8 cellular contexts compared by ENCODE assay signal in the genomic region with DNA sequence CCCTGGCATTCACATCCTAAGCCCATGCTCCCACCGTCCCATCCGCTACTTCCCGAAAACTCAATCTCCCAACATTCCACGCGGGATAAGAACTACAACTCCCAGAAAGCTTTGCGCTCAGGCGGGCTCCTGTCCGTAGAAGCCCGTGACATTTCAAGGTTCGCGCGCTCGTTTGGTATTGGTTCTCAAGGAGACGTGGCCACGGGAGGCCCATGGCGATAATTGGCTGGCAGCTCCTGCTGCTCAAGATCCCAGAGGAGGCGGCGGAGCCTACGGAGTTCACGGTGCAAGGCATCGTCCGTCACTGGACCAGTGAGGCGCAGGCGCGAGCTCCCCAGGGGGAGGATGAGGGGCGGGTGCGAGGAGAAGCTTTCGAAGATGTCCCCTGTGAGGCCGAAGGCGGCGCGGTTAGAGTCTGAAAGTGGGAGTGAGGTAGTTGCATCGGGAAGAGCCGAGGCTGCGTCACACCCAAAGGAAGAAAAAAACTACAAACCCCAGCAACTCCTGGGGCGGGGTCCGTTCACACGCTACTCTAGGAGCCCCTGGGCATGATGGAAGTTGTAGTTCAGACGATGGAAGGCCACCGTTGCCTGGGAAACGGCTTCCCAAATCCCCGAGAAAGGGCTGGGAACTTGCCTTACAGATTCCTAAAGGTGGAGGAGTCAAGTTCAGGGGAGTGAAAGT. TPM values are rescaled to one million over a fixed set of nuclear protein-coding genes. Genes with fewer than 3 reads are reported as not detected.
DNase-seq lines count a peak whose midpoint lies in the region; ATAC-seq, FAIRE-seq and TF ChIP-seq lines count a peak whose summit lies in the region.

No MANE protein-coding gene starts in this region.

- intact Hi-C loops in Right ventricle myocardium inferior (cut with DNase I) (no loop called here), pancreas (cut with DNase I) (no loop called here), tibial artery (cut with DNase I; ENCODE audit: low total_unique reads) (no loop called here)

- peak; percentile 96 for FAIRE-seq in pancreas (lab: Jason Lieb, UNC)

- H3K9me3 ChIP-seq in pancreas (no peaks in the 10 kb centered on the region), tibial artery (no peaks in the 10 kb centered on the region)

- TF ChIP-seq CTCF in pancreas (IDR thresholded peaks at IDR 0.05) (no peak), tibial artery (IDR thresholded peaks at IDR 0.05) (no peak)

- H3K36me3 ChIP-seq in pancreas (no peaks in the 10 kb centered on the region), tibial artery (no peaks in the 10 kb centered on the region)

- H3K4me3 ChIP-seq in pancreas: peak overlapping the region; percentile 33 to 52 (median 36)
- H3K4me3 ChIP-seq in tibial artery: peak overlapping the region; percentile 54 to 57

- peak; percentile 98 for DNase-seq in GM03348 (ENCODE audit: low spot score)
- peak; percentile 91 for DNase-seq in HEK293T (ENCODE audit: extremely low spot score)
- peak; percentile 98 for DNase-seq in NAMALWA (ENCODE audit: low spot score)
- peak; percentile 17 for DNase-seq in SK-MEL-5 (ENCODE audit: low read depth, low spot score)
- DNase-seq in activated naive CD4-positive, alpha-beta T cell treated with anti-CD3 and anti-CD28 coated beads, Interleukin-2, amount 50 U/mL, for 16 hours: peak; percentile 92
- DNase-seq in Right ventricle myocardium inferior (ENCODE audit: missing footprints): peak; percentile 99
- peak; percentile 90 to 100 (median 98) for DNase-seq in pancreas
- DNase-seq in tibial artery: peak; percentile 99 to 100

- WGBS in pancreas, 2 donors: 4 to 6% methylated on average over 42 of the region's 42 CpGs

- no peaks in the 10 kb centered on the region for H3K4me1 ChIP-seq in pancreas
- peaks cover 0 to 48% (median 30%) of the 10 kb centered on the region in 4 donors for H3K4me1 ChIP-seq in tibial artery

- no peaks in the 10 kb centered on the region for H3K27me3 ChIP-seq in pancreas
- H3K27me3 ChIP-seq in tibial artery: no peaks in the 10 kb centered on the region

- ATAC-seq in Right ventricle myocardium inferior (peak; percentile 88), pancreas (peak; percentile 88 to 94 (median 90))

- H3K27ac ChIP-seq in pancreas (peak overlapping the region; percentile 57 to 78 (median 68)), tibial artery (peak overlapping the region; percentile 82 to 91)

- POLR2A ChIA-PET in HEK293T (lab: Yijun Ruan, JAX): interaction anchor here (0.7 to 2.7 kb wide), 18 partner anchors 8 to 151 kb away, joined by 3 to 17 read pairs (median 3); partner anchors contain the start of genes BCAT2, CA11, IZUMO1 and PPP1R15A

- CTCF ChIA-PET in HEK293T (lab: Yijun Ruan, JAX): interaction anchor here (0.7 to 0.8 kb wide), 2 partner anchors 9 to 75 kb away, joined by 3 to 4 read pairs; partner anchors contain the start of gene CA11

- in situ Hi-C loops in SK-MEL-5 (cut with HindIII; ENCODE audit: low pct_unique_long_range_greater_than_20kb, low sequenced_read_pairs): no loop called here

TF ChIP-seq in HEK293T, 16 proteins besides CTCF, POLR2A, EP300 and RAD21:
- TF ChIP-seq ARNT (IDR thresholded peaks at IDR 0.05): no peak
- peak; percentile 79 for TF ChIP-seq L3MBTL2 (conservative IDR thresholded peaks at IDR 0.05)
- no peak for TF ChIP-seq SP1 (IDR thresholded peaks at IDR 0.05)
- no peak for TF ChIP-seq NFRKB (IDR thresholded peaks at IDR 0.05)
- TF ChIP-seq TARDBP (IDR thresholded peaks at IDR 0.05): no peak
- peak; percentile 87 for TF ChIP-seq SUZ12 (IDR thresholded peaks at IDR 0.05)
- no peak for TF ChIP-seq ZNF384 (IDR thresholded peaks at IDR 0.05)
- TF ChIP-seq FOXM1 (IDR thresholded peaks at IDR 0.05; ENCODE audit: borderline replicate concordance): no peak
- TF ChIP-seq LEF1 (IDR thresholded peaks at IDR 0.05; ENCODE audit: borderline replicate concordance): no peak
- no peak for TF ChIP-seq HDGF (IDR thresholded peaks at IDR 0.05; ENCODE audit: borderline replicate concordance)
- no peak for TF ChIP-seq BHLHE40 (IDR thresholded peaks at IDR 0.05; ENCODE audit: borderline replicate concordance)
- TF ChIP-seq FOXK2 (IDR thresholded peaks at IDR 0.05): no peak
- peak; percentile 34; the same call in 1 of the 2 replicates for TF ChIP-seq ELF4 (IDR thresholded peaks at IDR 0.05)
- TF ChIP-seq, protein P1, sequence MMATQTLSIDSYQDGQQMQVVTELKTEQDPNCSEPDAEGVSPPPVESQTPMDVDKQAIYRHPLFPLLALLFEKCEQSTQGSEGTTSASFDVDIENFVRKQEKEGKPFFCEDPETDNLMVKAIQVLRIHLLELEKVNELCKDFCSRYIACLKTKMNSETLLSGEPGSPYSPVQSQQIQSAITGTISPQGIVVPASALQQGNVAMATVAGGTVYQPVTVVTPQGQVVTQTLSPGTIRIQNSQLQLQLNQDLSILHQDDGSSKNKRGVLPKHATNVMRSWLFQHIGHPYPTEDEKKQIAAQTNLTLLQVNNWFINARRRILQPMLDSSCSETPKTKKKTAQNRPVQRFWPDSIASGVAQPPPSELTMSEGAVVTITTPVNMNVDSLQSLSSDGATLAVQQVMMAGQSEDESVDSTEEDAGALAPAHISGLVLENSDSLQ (IDR thresholded peaks at IDR 0.05): peak; percentile 97
- TF ChIP-seq FOXA1 (IDR thresholded peaks at IDR 0.05): no peak
- no peak for TF ChIP-seq CTBP1 (IDR thresholded peaks at IDR 0.05; ENCODE audit: borderline replicate concordance)

RNA-seq across cellular contexts. Expression of gene MAMSTR, which starts 1.2 kb away (rescaled TPM):
- total RNA-seq in SK-MEL-5 (2014; rRNA removed; shearing (Covaris generic)): 0.35 and 0.50 TPM in 2 replicates
- polyA plus RNA-seq in SK-MEL-5 (2015; cell fraction: cytosol; rRNA removed): 0.14 and 0.30 TPM in 2 replicates
- polyA plus RNA-seq in SK-MEL-5 (2015; cell fraction: nucleus; rRNA removed): 0.26 and 2.0 TPM in 2 replicates
- 4.2 TPM for total RNA-seq in Right ventricle myocardium inferior
- 1 to 10 TPM in 2 of 6 donors, under 1 TPM in 4; 0.51 to 2.6 (median 0.84) TPM for total RNA-seq in pancreas
- 1 to 10 TPM; 1.5 to 2.3 TPM for polyA plus RNA-seq in pancreas

RNA-seq across cellular contexts. Expression of gene RASIP1, which starts 19.7 kb away (rescaled TPM):
- total RNA-seq in SK-MEL-5 (2014; rRNA removed; shearing (Covaris generic)): 0.71 and 1.2 TPM in 2 replicates
- 0.23 and 1.1 TPM in 2 replicates for polyA plus RNA-seq in SK-MEL-5 (2015; cell fraction: cytosol; rRNA removed)
- polyA plus RNA-seq in SK-MEL-5 (2015; cell fraction: nucleus; rRNA removed): 1.2 and 2.0 TPM in 2 replicates
- total RNA-seq in Right ventricle myocardium inferior (15.3 TPM), pancreas (1 to 10 TPM; 5.3 to 9.6 (median 6.5) TPM)
- 10 to 100 TPM; 16.2 to 40.9 TPM for polyA plus RNA-seq in pancreas

RNA-seq across cellular contexts. Expression of gene FUT2, which starts 25.0 kb away (rescaled TPM):
- total RNA-seq in SK-MEL-5 (2014; rRNA removed; shearing (Covaris generic)): not detected in 2 replicates
- not detected in 2 replicates for polyA plus RNA-seq in SK-MEL-5 (2015; cell fraction: cytosol; rRNA removed)
- polyA plus RNA-seq in SK-MEL-5 (2015; cell fraction: nucleus; rRNA removed): not detected in 2 replicates
- total RNA-seq in Right ventricle myocardium inferior (not detected), pancreas (10 to 100 TPM in 2 of 6 donors, 1 to 10 TPM in 4; 4.8 to 14.5 (median 8.2) TPM)
- polyA plus RNA-seq in pancreas: 1 to 10 TPM; 3.7 to 5.4 TPM

RNA-seq across cellular contexts. Expression of gene IZUMO1, which starts 26.0 kb away (rescaled TPM):
- total RNA-seq in SK-MEL-5 (2014; rRNA removed; shearing (Covaris generic)): not detected in 2 replicates
- polyA plus RNA-seq in SK-MEL-5 (2015; cell fraction: cytosol; rRNA removed): not detected in 2 replicates
- not detected in 2 replicates for polyA plus RNA-seq in SK-MEL-5 (2015; cell fraction: nucleus; rRNA removed)
- 0.49 TPM for total RNA-seq in Right ventricle myocardium inferior
- 1 to 10 TPM in 4 of 6 donors, under 1 TPM in 2; 0.73 to 4.6 (median 1.9) TPM for total RNA-seq in pancreas
- 1 to 10 TPM; 1.9 to 3.8 TPM for polyA plus RNA-seq in pancreas

RNA-seq across cellular contexts. Expression of gene FUT1, which starts 31.7 kb away (rescaled TPM):
- total RNA-seq in SK-MEL-5 (2014; rRNA removed; shearing (Covaris generic)): 0.11 and 0.16 TPM in 2 replicates
- 0.11 and 0.21 TPM in 2 replicates for polyA plus RNA-seq in SK-MEL-5 (2015; cell fraction: cytosol; rRNA removed)
- polyA plus RNA-seq in SK-MEL-5 (2015; cell fraction: nucleus; rRNA removed): 0.10 and 1.0 TPM in 2 replicates
- 2.1 TPM for total RNA-seq in Right ventricle myocardium inferior
- 10 to 100 TPM in 4 of 6 donors, 1 to 10 TPM in 2; 6.5 to 29.7 (median 12.6) TPM for total RNA-seq in pancreas
- polyA plus RNA-seq in pancreas: 10 to 100 TPM in 1 of 2 donors, 1 to 10 TPM in 1; 7.7 to 12.7 TPM

Comparison
In these comparisons a context has a peak if more than half of its experiments do, and no peak if none do; other contexts are left out.
1. Peak in every context shown above with its lines: DNase-seq, ATAC-seq, H3K4me3 ChIP-seq and H3K27ac ChIP-seq.
2. DNase-seq: peak in every context shown above with its lines; median percentile 100 in tibial artery; 99 in Right ventricle myocardium inferior; 98 in GM03348; 98 in NAMALWA; 98 in pancreas; 92 in activated naive CD4-positive, alpha-beta T cell treated with anti-CD3 and anti-CD28 coated beads, Interleukin-2, amount 50 U/mL, for 16 hours; 91 in HEK293T; 17 in SK-MEL-5.